ENCODE assay signal across 8 cellular contexts in the genomic region with DNA sequence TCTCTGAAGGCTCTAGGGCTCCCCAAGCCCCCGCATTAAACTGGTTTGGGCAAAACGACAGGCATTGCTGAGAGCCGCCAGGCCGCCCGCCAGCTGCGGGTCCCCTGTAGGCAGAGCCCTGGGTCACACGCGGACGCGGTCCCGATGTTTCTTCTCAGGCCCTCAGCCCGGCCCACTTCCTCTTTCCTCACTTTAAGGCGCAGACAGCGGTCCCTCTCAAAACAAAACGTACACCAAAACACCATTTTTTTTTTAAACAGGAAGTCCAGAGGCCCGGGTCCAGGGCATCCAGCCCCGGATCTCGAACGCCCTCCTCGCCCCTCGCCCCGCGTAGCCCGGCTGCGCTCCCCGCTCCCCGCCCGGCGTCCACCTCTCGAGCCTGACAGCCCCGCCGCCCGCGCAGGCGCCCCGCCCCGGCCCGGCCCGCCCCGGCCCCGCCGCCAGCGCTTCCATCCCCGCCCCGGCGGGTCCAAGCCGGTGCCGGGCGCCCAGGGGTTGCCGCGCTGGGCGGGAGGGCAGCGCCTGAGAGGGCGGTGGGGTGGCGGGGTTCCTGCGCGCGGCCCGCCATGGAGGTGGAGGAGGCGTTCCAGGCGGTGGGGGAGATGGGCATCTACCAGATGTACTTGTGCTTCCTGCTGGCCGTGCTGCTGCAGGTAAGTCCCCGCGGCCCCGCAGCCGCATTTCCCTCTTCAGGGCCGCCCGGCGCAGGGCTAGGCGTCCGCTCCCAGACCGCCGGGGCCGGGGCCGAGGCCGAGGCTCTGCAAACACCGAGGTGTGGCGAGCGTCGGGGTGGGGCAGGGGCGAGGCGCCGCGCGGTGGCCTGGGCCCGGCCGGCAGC. TPM values are rescaled to one million over a fixed set of nuclear protein-coding genes. Genes with fewer than 3 reads are reported as not detected.
A peak's percentile ranks its signal among the peaks of the same experiment; 100 is the strongest.
DNase-seq lines count a peak whose midpoint lies in the region; ATAC-seq and TF ChIP-seq lines count a peak whose summit lies in the region.

A gene (plus strand): TSS at position 452 of the 838 bp plus-strand sequence. CDS start 115 bp downstream, at position 567.

- H3K9ac ChIP-seq in stomach smooth muscle (ENCODE audit: low read length in 2 of 2), result peak within 1 kb of the TSS; percentile 22 to 33

- H3K27ac ChIP-seq in A673 (ENCODE audit: low read depth, low read length, poor library complexity, severe bottlenecking) (no peak within 1 kb of the TSS), stomach smooth muscle (ENCODE audit: low read length) (no peak within 1 kb of the TSS)

- peak within 1 kb of the TSS; percentile 52 for H3K4me3 ChIP-seq in A673 (ENCODE audit: low read depth, low read length, poor library complexity, severe bottlenecking)
- peak within 1 kb of the TSS; percentile 44 to 70 for H3K4me3 ChIP-seq in stomach smooth muscle (ENCODE audit: low read length in 2 of 2)

- H3K36me3 ChIP-seq in A673 (ENCODE audit: insufficient read depth, low read length, poor library complexity, severe bottlenecking), result no peaks in the 10 kb centered on the region
- H3K36me3 ChIP-seq in stomach smooth muscle (ENCODE audit: control insufficient read depth in 2 of 2, insufficient read depth in 2 of 2, low read length in 2 of 2), result no peaks in the 10 kb centered on the region

- H3K9me3 ChIP-seq in A673 (ENCODE audit: low read depth, low read length, poor library complexity, severe bottlenecking) (no peaks in the 10 kb centered on the region), stomach smooth muscle (ENCODE audit: control insufficient read depth in 2 of 2, low read length in 2 of 2) (no peaks in the 10 kb centered on the region)

- peak; percentile 40 for DNase-seq in A673 (ENCODE audit: low spot score)
- DNase-seq in NCI-H2227 treated with DMSO at 0.1 percent for 48 hours (lab: John Stamatoyannopoulos, UW), result peak; percentile 42
- DNase-seq in activated CD8-positive, alpha-beta memory T cell treated with anti-CD3 and anti-CD28 coated beads for 24 hours, result peak; percentile 75
- peak; percentile 36 to 39 for DNase-seq in erythroblast (lab: John Stamatoyannopoulos, UW)
- DNase-seq in midbrain (lab: John Stamatoyannopoulos, UW), result peak; percentile 82

- peaks cover 5% of the 10 kb centered on the region for H3K27me3 ChIP-seq in A673 (replicated peaks; ENCODE audit: insufficient read depth, low read depth, low read length, poor library complexity)
- H3K27me3 ChIP-seq in stomach smooth muscle (ENCODE audit: control insufficient read depth in 1 of 2, insufficient read depth in 2 of 2, low read length in 2 of 2), result peaks cover 9 to 11% of the 10 kb centered on the region in 2 donors

- peak; percentile 69 for ATAC-seq in GM18499 (IDR thresholded peaks at IDR 0.05; ENCODE audit: insufficient read depth, unreplicated experiment)
- ATAC-seq in HG02763 (IDR thresholded peaks at IDR 0.05; ENCODE audit: unreplicated experiment), result peak; percentile 89

- CTCF ChIA-PET in A673 (lab: Charles Lee), result no interaction called here

- H3K4me1 ChIP-seq in A673 (ENCODE audit: insufficient read depth, low read length, poor library complexity, severe bottlenecking), result no peaks in the 10 kb centered on the region
- H3K4me1 ChIP-seq in stomach smooth muscle (ENCODE audit: control insufficient read depth, insufficient read depth, low read length), result peaks cover 2% of the 10 kb centered on the region

- intact Hi-C loops in A673 (cut with micrococcal nuclease; ENCODE audit: unreplicated experiment), result no loop called here

- no TSS peak for BruUV-seq in A673 (replicated peaks; lab: Mats Ljungman, UMichigan)

- TF ChIP-seq CTCF in A673 (conservative IDR thresholded peaks at IDR 0.05; ENCODE audit: low read depth, low read length), result no peak

- TF ChIP-seq POLR2A in erythroblast (IDR thresholded peaks at IDR 0.05; ENCODE audit: low read length), result no peak

- POLR2A ChIA-PET in A673 (lab: Charles Lee; ENCODE audit: low non-redundant PET), result no interaction called here

RNA-seq across cellular contexts. Expression of the gene that starts here (rescaled TPM):
- total RNA-seq in A673 (2021), result 0.39 and 0.52 TPM in 2 replicates

Comparison
In these comparisons a context has a peak if more than half of its experiments do, and no peak if none do; other contexts are left out.
1. Peak in DNase-seq and H3K4me3 ChIP-seq in A673; RNA of the gene not detected or under 1 TPM.